Comparison of ENCODE assay signal across 1 cellular context in genomic region chr17:7614422-7615264, GRCh38.
TF ChIP-seq lines count a peak whose summit lies in the region.

Gene FXR2 (minus strand): TSS chr17:7614897. CDS start chr17:7614532, 365 bp downstream.

TF ChIP-seq in HepG2, 621 proteins besides CTCF, POLR2A, EP300 and RAD21 (continued from another document and continues in another):
- TF ChIP-seq, protein P1, sequence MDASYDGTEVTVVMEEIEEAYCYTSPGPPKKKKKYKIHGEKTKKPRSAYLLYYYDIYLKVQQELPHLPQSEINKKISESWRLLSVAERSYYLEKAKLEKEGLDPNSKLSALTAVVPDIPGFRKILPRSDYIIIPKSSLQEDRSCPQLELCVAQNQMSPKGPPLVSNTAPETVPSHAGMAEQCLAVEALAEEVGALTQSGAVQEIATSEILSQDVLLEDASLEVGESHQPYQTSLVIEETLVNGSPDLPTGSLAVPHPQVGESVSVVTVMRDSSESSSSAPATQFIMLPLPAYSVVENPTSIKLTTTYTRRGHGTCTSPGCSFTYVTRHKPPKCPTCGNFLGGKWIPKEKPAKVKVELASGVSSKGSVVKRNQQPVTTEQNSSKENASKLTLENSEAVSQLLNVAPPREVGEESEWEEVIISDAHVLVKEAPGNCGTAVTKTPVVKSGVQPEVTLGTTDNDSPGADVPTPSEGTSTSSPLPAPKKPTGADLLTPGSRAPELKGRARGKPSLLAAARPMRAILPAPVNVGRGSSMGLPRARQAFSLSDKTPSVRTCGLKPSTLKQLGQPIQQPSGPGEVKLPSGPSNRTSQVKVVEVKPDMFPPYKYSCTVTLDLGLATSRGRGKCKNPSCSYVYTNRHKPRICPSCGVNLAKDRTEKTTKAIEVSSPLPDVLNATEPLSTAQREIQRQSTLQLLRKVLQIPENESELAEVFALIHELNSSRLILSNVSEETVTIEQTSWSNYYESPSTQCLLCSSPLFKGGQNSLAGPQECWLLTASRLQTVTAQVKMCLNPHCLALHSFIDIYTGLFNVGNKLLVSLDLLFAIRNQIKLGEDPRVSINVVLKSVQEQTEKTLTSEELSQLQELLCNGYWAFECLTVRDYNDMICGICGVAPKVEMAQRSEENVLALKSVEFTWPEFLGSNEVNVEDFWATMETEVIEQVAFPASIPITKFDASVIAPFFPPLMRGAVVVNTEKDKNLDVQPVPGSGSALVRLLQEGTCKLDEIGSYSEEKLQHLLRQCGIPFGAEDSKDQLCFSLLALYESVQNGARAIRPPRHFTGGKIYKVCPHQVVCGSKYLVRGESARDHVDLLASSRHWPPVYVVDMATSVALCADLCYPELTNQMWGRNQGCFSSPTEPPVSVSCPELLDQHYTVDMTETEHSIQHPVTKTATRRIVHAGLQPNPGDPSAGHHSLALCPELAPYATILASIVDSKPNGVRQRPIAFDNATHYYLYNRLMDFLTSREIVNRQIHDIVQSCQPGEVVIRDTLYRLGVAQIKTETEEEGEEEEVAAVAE (CRISPR knock-in tag; IDR thresholded peaks at IDR 0.05; ENCODE audit: borderline replicate concordance), result no peak
- no peak for TF ChIP-seq ZBTB3 (CRISPR knock-in tag; IDR thresholded peaks at IDR 0.05; ENCODE audit: borderline replicate concordance, low read depth)
- no peak for TF ChIP-seq SSRP1 (CRISPR knock-in tag; IDR thresholded peaks at IDR 0.05)
- 0 out of 2 replicates have a peak, but pooled peaks have one; percentile 3 for TF ChIP-seq ZNF12 (CRISPR knock-in tag; IDR thresholded peaks at IDR 0.05)
- TF ChIP-seq ZNF563 (CRISPR knock-in tag; IDR thresholded peaks at IDR 0.05), result peak; percentile 45; the same call in 1 of the 2 replicates
- TF ChIP-seq, protein P2, sequence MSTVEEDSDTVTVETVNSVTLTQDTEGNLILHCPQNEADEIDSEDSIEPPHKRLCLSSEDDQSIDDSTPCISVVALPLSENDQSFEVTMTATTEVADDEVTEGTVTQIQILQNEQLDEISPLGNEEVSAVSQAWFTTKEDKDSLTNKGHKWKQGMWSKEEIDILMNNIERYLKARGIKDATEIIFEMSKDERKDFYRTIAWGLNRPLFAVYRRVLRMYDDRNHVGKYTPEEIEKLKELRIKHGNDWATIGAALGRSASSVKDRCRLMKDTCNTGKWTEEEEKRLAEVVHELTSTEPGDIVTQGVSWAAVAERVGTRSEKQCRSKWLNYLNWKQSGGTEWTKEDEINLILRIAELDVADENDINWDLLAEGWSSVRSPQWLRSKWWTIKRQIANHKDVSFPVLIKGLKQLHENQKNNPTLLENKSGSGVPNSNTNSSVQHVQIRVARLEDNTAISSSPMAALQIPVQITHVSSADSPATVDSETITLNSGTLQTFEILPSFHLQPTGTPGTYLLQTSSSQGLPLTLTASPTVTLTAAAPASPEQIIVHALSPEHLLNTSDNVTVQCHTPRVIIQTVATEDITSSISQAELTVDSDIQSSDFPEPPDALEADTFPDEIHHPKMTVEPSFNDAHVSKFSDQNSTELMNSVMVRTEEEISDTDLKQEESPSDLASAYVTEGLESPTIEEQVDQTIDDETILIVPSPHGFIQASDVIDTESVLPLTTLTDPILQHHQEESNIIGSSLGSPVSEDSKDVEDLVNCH (CRISPR knock-in tag; IDR thresholded peaks at IDR 0.05), result no peak
- TF ChIP-seq, protein P3, sequence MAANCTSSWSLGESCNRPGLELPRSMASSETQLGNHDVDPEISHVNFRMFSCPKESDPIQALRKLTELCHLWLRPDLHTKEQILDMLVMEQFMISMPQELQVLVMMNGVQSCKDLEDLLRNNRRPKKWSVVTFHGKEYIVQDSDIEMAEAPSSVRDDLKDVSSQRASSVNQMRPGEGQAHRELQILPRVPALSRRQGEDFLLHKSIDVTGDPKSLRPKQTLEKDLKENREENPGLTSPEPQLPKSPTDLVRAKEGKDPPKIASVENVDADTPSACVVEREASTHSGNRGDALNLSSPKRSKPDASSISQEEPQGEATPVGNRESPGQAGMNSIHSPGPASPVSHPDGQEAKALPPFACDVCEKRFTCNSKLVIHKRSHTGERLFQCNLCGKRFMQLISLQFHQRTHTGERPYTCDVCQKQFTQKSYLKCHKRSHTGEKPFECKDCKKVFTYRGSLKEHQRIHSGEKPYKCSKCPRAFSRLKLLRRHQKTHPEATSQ (CRISPR knock-in tag; IDR thresholded peaks at IDR 0.05; ENCODE audit: borderline replicate concordance), result no peak
- peak; percentile 97 for TF ChIP-seq MYPOP (CRISPR knock-in tag; IDR thresholded peaks at IDR 0.05)
- TF ChIP-seq ZNF431 (CRISPR knock-in tag; IDR thresholded peaks at IDR 0.05; ENCODE audit: borderline replicate concordance, low read depth), result 0 out of 2 replicates have a peak, but pooled peaks have one; percentile 26
- TF ChIP-seq ZNF883 (CRISPR knock-in tag; IDR thresholded peaks at IDR 0.05; ENCODE audit: not compliant biosample characterization), result no peak
- TF ChIP-seq ZNF276 (CRISPR knock-in tag; IDR thresholded peaks at IDR 0.05; ENCODE audit: low read depth), result no peak
- TF ChIP-seq ZNF160 (CRISPR knock-in tag; IDR thresholded peaks at IDR 0.05), result peak; percentile 38; the same call in 1 of the 2 replicates
- peak; percentile 11; the same call in 1 of the 2 replicates for TF ChIP-seq SALL1 (CRISPR knock-in tag; IDR thresholded peaks at IDR 0.05)
- TF ChIP-seq CSRNP1 (CRISPR knock-in tag; IDR thresholded peaks at IDR 0.05), result no peak
- no peak for TF ChIP-seq ZNF484 (CRISPR knock-in tag; IDR thresholded peaks at IDR 0.05; ENCODE audit: borderline replicate concordance, low read depth)
- TF ChIP-seq, protein P4, sequence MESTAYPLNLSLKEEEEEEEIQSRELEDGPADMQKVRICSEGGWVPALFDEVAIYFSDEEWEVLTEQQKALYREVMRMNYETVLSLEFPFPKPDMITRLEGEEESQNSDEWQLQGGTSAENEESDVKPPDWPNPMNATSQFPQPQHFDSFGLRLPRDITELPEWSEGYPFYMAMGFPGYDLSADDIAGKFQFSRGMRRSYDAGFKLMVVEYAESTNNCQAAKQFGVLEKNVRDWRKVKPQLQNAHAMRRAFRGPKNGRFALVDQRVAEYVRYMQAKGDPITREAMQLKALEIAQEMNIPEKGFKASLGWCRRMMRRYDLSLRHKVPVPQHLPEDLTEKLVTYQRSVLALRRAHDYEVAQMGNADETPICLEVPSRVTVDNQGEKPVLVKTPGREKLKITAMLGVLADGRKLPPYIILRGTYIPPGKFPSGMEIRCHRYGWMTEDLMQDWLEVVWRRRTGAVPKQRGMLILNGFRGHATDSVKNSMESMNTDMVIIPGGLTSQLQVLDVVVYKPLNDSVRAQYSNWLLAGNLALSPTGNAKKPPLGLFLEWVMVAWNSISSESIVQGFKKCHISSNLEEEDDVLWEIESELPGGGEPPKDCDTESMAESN (CRISPR knock-in tag; conservative IDR thresholded peaks at IDR 0.05), result no peak
- 0 out of 2 replicates have a peak, but pooled peaks have one; percentile 40 for TF ChIP-seq BORCS8-MEF2B (CRISPR knock-in tag; IDR thresholded peaks at IDR 0.05)
- TF ChIP-seq CBX5 (CRISPR knock-in tag; IDR thresholded peaks at IDR 0.05; ENCODE audit: borderline replicate concordance), result no peak
- TF ChIP-seq FOXM1 (CRISPR knock-in tag; IDR thresholded peaks at IDR 0.05), result no peak
- TF ChIP-seq ZNF605 (CRISPR knock-in tag; IDR thresholded peaks at IDR 0.05), result no peak
- TF ChIP-seq SOX6 (IDR thresholded peaks at IDR 0.05), result no peak
- TF ChIP-seq SOX6 (CRISPR knock-in tag; IDR thresholded peaks at IDR 0.05), result no peak; the same call in 1 of the 2 replicates
- peak; percentile 86 for TF ChIP-seq NFYB (CRISPR knock-in tag; IDR thresholded peaks at IDR 0.05)
- 0 out of 2 replicates have a peak, but pooled peaks have one; percentile 7 for TF ChIP-seq TFE3 (CRISPR knock-in tag; IDR thresholded peaks at IDR 0.05)
- TF ChIP-seq ZMYM3 (CRISPR knock-in tag; IDR thresholded peaks at IDR 0.05), result no peak
- TF ChIP-seq CREB1 (IDR thresholded peaks at IDR 0.05), result peak; percentile 76
- TF ChIP-seq CREB1 (CRISPR knock-in tag; IDR thresholded peaks at IDR 0.05), result peak; percentile 75; the same call in 1 of the 2 replicates
- TF ChIP-seq, protein P5, sequence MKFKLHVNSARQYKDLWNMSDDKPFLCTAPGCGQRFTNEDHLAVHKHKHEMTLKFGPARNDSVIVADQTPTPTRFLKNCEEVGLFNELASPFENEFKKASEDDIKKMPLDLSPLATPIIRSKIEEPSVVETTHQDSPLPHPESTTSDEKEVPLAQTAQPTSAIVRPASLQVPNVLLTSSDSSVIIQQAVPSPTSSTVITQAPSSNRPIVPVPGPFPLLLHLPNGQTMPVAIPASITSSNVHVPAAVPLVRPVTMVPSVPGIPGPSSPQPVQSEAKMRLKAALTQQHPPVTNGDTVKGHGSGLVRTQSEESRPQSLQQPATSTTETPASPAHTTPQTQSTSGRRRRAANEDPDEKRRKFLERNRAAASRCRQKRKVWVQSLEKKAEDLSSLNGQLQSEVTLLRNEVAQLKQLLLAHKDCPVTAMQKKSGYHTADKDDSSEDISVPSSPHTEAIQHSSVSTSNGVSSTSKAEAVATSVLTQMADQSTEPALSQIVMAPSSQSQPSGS (CRISPR knock-in tag; IDR thresholded peaks at IDR 0.05), result no peak
- TF ChIP-seq, protein P6, sequence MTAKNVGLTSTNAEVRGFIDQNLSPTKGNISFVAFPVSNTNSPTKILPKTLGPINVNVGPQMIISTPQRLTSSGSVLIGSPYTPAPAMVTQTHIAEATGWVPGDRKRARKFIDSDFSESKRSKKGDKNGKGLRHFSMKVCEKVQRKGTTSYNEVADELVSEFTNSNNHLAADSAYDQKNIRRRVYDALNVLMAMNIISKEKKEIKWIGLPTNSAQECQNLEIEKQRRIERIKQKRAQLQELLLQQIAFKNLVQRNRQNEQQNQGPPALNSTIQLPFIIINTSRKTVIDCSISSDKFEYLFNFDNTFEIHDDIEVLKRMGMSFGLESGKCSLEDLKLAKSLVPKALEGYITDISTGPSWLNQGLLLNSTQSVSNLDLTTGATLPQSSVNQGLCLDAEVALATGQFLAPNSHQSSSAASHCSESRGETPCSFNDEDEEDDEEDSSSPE (CRISPR knock-in tag; IDR thresholded peaks at IDR 0.05), result 0 out of 2 replicates have a peak, but pooled peaks have one; percentile 32
- no peak for TF ChIP-seq ELF3 (CRISPR knock-in tag; IDR thresholded peaks at IDR 0.05)
- TF ChIP-seq ZNF772 (CRISPR knock-in tag; IDR thresholded peaks at IDR 0.05), result 0 out of 2 replicates have a peak, but pooled peaks have one; percentile 54
- TF ChIP-seq ZNF614 (CRISPR knock-in tag; IDR thresholded peaks at IDR 0.05; ENCODE audit: borderline replicate concordance), result no peak
- peak; percentile 21; the same call in 1 of the 2 replicates for TF ChIP-seq YEATS4 (CRISPR knock-in tag; IDR thresholded peaks at IDR 0.05; ENCODE audit: borderline replicate concordance)
- TF ChIP-seq SRSF4 (IDR thresholded peaks at IDR 0.05; ENCODE audit: low read depth, low read length, poor library complexity, severe bottlenecking), result no peak
- peak; percentile 32; the same call in 1 of the 2 replicates for TF ChIP-seq ERF (CRISPR knock-in tag; IDR thresholded peaks at IDR 0.05)
- 0 out of 2 replicates have a peak, but pooled peaks have one; percentile 69 for TF ChIP-seq ZNF547 (CRISPR knock-in tag; IDR thresholded peaks at IDR 0.05)
- no peak for TF ChIP-seq SRSF9 (IDR thresholded peaks at IDR 0.05; ENCODE audit: borderline replicate concordance, insufficient read depth, low read depth, low read length, poor library complexity, severe bottlenecking)
- 0 out of 2 replicates have a peak, but pooled peaks have one; percentile 40 for TF ChIP-seq ATF7-NPFF (CRISPR knock-in tag; IDR thresholded peaks at IDR 0.05; ENCODE audit: low read depth)
- no peak for TF ChIP-seq ZNF138 (CRISPR knock-in tag; IDR thresholded peaks at IDR 0.05; ENCODE audit: low read depth)
